ENCODE assay signal across 8 cellular contexts in the genomic region with DNA sequence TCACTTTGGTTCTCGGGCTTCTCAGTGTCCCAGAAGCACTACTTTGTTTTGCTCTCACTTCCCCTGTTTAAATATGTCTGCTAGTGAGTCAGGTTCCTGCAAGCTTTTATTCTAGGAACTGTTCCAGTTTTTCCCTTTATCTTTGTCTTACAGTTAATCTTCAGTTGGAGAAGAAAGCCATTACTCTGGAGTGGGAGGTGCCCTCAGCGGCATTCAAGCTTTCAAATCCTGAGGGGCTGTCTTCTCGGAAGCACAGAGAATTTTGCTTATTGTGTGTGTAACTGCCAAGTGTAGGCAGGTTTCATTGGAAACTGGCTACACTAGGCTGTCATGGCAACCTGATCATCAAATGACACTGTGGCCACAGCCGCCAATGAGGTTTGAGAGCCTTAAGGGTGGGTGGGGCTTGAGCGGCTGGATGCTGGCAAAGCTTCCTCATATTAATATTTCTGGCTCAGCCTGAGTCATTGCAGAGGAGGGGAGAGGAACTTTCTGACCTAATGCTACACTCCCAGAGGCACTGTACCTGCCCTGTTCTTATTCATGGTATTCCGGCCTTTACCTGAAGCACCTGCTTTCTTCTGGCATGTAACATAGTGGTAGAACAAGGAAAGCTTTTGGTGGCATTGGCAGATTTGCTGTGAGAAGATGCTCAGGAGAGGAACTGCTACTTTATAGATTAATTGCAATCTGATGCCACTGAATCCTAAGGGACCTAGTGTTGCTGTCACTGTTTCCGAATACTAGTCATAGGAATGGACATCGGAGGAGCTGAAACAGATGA. TPM values are rescaled to one million over a fixed set of nuclear protein-coding genes. Genes with fewer than 3 reads are reported as not detected.
DNase-seq lines count a peak whose midpoint lies in the region; ATAC-seq and TF ChIP-seq lines count a peak whose summit lies in the region.

No MANE protein-coding gene starts in this region.

- peaks cover 9 to 40% (median 25%) of the 10 kb centered on the region in 4 donors for H3K4me1 ChIP-seq in liver (ENCODE audit: control insufficient read depth in 4 of 4, insufficient read depth in 4 of 4, low read length in 3 of 4)

- peak overlapping the region; percentile 98 for H3K27ac Mint-ChIP-seq in activated CD4-positive, alpha-beta T cell treated with anti-CD3 and anti-CD28 coated beads, Interleukin-2, amount 10 ng/mL, durations not matched to agents 24 days and 14 days
- peak overlapping the region; percentile 96 for H3K27ac Mint-ChIP-seq in dendritic cell treated with granulocyte-macrophage colony-stimulating factor and Interleukin-4, amounts not matched to agents 40 ng/mL and 50 ng/mL, for 4 days

- H3K9me3 ChIP-seq in liver (ENCODE audit: control insufficient read depth in 4 of 4, low read length in 3 of 4): no peaks in the 10 kb centered on the region

- WGBS in liver: 66% methylated on average over 8 of the region's 8 CpGs

- H3K4me3 ChIP-seq in AG04449 (ENCODE audit: low read depth, low read length) (peak overlapping the region; percentile 32), liver (ENCODE audit: low read depth in 1 of 3, low read length in 3 of 3) (no peak overlapping the region)

- ATAC-seq in GM19023 (IDR thresholded peaks at IDR 0.05; ENCODE audit: unreplicated experiment) (peak; percentile 94), HG03196 (IDR thresholded peaks at IDR 0.05; ENCODE audit: unreplicated experiment) (peak; percentile 78)

- H3K27me3 Mint-ChIP-seq in activated CD4-positive, alpha-beta T cell treated with anti-CD3 and anti-CD28 coated beads, Interleukin-2, amount 10 ng/mL, durations not matched to agents 24 days and 14 days: no peaks in the 10 kb centered on the region
- no peaks in the 10 kb centered on the region for H3K27me3 Mint-ChIP-seq in dendritic cell treated with granulocyte-macrophage colony-stimulating factor and Interleukin-4, amounts not matched to agents 40 ng/mL and 50 ng/mL, for 4 days

- no peaks in the 10 kb centered on the region for H3K36me3 ChIP-seq in liver (ENCODE audit: control insufficient read depth in 4 of 4, insufficient read depth in 3 of 4, low read depth in 1 of 4, low read length in 3 of 4)

- H3K9ac ChIP-seq in liver (ENCODE audit: low read depth in 1 of 2, low read length in 2 of 2): peak overlapping the region in 1 of 2 donors; percentile 26

- H3K4me3 Mint-ChIP-seq in activated CD4-positive, alpha-beta T cell treated with anti-CD3 and anti-CD28 coated beads, Interleukin-2, amount 10 ng/mL, durations not matched to agents 24 days and 14 days: peak overlapping the region; percentile 85
- peak overlapping the region; percentile 64 for H3K4me3 Mint-ChIP-seq in dendritic cell treated with granulocyte-macrophage colony-stimulating factor and Interleukin-4, amounts not matched to agents 40 ng/mL and 50 ng/mL, for 4 days

- H3K27ac ChIP-seq in liver (ENCODE audit: low read depth in 1 of 2, low read length in 2 of 2): peak overlapping the region; percentile 57 to 63

- DNase-seq in AG04449 (ENCODE audit: low read depth, low spot score) (peak; percentile 80), NCI-H510A (lab: John Stamatoyannopoulos, UW) (peak; percentile 89)
- DNase-seq in activated CD4-positive, alpha-beta T cell treated with anti-CD3 and anti-CD28 coated beads, Interleukin-2, amount 10 ng/mL, durations not matched to agents 24 days and 14 days: peak; percentile 95
- DNase-seq in stimulated activated CD4-positive, alpha-beta T cell treated with anti-CD3 and anti-CD28 coated beads, Interleukin-2, amount 100 ng/mL, for 4 hours (ENCODE audit: low read depth): peak; percentile 72

- CTCF ChIA-PET in AG04449 (lab: Yijun Ruan, JAX): interaction anchor here (0.8 to 15.3 kb wide), 9 partner anchors 9 to 152 kb away, joined by 3 to 131 read pairs (median 4); no protein-coding TSS in a partner anchor

- POLR2A ChIA-PET in AG04449 (lab: Yijun Ruan, JAX): no interaction called here

- H3K27me3 ChIP-seq in liver (ENCODE audit: control insufficient read depth in 4 of 4, insufficient read depth in 4 of 4, low read length in 3 of 4): no peaks in the 10 kb centered on the region

- H3K4me1 Mint-ChIP-seq in activated CD4-positive, alpha-beta T cell treated with anti-CD3 and anti-CD28 coated beads, Interleukin-2, amount 10 ng/mL, durations not matched to agents 24 days and 14 days: peaks cover 55% of the 10 kb centered on the region
- H3K4me1 Mint-ChIP-seq in dendritic cell treated with granulocyte-macrophage colony-stimulating factor and Interleukin-4, amounts not matched to agents 40 ng/mL and 50 ng/mL, for 4 days (ENCODE audit: low read depth): peaks cover 86% of the 10 kb centered on the region

- TF ChIP-seq RAD21 in liver (IDR thresholded peaks at IDR 0.05): no peak

- TF ChIP-seq CTCF in AG04449 (IDR thresholded peaks at IDR 0.05; ENCODE audit: insufficient read depth, low read length, missing control alignments) (no peak), liver (IDR thresholded peaks at IDR 0.05; ENCODE audit: low read depth, low read length, missing input control) (no peak)

- no peaks in the 10 kb centered on the region for H3K9me3 Mint-ChIP-seq in activated CD4-positive, alpha-beta T cell treated with anti-CD3 and anti-CD28 coated beads, Interleukin-2, amount 10 ng/mL, durations not matched to agents 24 days and 14 days
- no peaks in the 10 kb centered on the region for H3K9me3 Mint-ChIP-seq in dendritic cell treated with granulocyte-macrophage colony-stimulating factor and Interleukin-4, amounts not matched to agents 40 ng/mL and 50 ng/mL, for 4 days

- H3K36me3 Mint-ChIP-seq in activated CD4-positive, alpha-beta T cell treated with anti-CD3 and anti-CD28 coated beads, Interleukin-2, amount 10 ng/mL, durations not matched to agents 24 days and 14 days (ENCODE audit: low read depth): peaks cover 3% of the 10 kb centered on the region
- peaks cover 27% of the 10 kb centered on the region for H3K36me3 Mint-ChIP-seq in dendritic cell treated with granulocyte-macrophage colony-stimulating factor and Interleukin-4, amounts not matched to agents 40 ng/mL and 50 ng/mL, for 4 days (ENCODE audit: low read depth)

- intact Hi-C loops in activated CD4-positive, alpha-beta T cell treated with anti-CD3 and anti-CD28 coated beads, Interleukin-2, amount 10 ng/mL, durations not matched to agents 24 days and 14 days (cut with micrococcal nuclease): loop anchor here (1.0 kb wide), 3 partner anchors 22 to 34 kb away; a partner anchor contains a TSS
- intact Hi-C loops in dendritic cell treated with granulocyte-macrophage colony-stimulating factor and Interleukin-4, amounts not matched to agents 40 ng/mL and 50 ng/mL, for 4 days (cut with micrococcal nuclease): loop anchor here (5.0 kb wide), 1 partner anchor 42 kb away; no protein-coding TSS in a partner anchor

TF ChIP-seq in liver, 16 proteins besides CTCF, POLR2A, EP300 and RAD21 (continues in another document):
- TF ChIP-seq, protein P1, sequence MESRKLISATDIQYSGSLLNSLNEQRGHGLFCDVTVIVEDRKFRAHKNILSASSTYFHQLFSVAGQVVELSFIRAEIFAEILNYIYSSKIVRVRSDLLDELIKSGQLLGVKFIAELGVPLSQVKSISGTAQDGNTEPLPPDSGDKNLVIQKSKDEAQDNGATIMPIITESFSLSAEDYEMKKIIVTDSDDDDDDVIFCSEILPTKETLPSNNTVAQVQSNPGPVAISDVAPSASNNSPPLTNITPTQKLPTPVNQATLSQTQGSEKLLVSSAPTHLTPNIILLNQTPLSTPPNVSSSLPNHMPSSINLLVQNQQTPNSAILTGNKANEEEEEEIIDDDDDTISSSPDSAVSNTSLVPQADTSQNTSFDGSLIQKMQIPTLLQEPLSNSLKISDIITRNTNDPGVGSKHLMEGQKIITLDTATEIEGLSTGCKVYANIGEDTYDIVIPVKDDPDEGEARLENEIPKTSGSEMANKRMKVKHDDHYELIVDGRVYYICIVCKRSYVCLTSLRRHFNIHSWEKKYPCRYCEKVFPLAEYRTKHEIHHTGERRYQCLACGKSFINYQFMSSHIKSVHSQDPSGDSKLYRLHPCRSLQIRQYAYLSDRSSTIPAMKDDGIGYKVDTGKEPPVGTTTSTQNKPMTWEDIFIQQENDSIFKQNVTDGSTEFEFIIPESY (IDR thresholded peaks at IDR 0.05): no peak
- TF ChIP-seq FOXA1 (IDR thresholded peaks at IDR 0.05) (no peak), RXRA (IDR thresholded peaks at IDR 0.05) (no peak), JUND (IDR thresholded peaks at IDR 0.05) (peak; percentile 35 to 44)

RNA-seq across cellular contexts. Expression of a gene that starts 26.3 kb away (rescaled TPM):
- 12.2 and 14.0 TPM in 2 replicates for total RNA-seq in activated CD4-positive, alpha-beta T cell treated with anti-CD3 and anti-CD28 coated beads, Interleukin-2, amount 10 ng/mL, durations not matched to agents 24 days and 14 days
- 10 to 100 TPM; 21.7 to 74.6 TPM for total RNA-seq in liver
- polyA plus RNA-seq in liver: 10 to 100 TPM; 35.4 to 43.2 TPM

RNA-seq across cellular contexts. Expression of a gene that starts 27.2 kb away (rescaled TPM):
- total RNA-seq in activated CD4-positive, alpha-beta T cell treated with anti-CD3 and anti-CD28 coated beads, Interleukin-2, amount 10 ng/mL, durations not matched to agents 24 days and 14 days: 9.6 and 11.1 TPM in 2 replicates
- total RNA-seq in liver: 1 to 10 TPM; 4.6 to 6.5 TPM
- polyA plus RNA-seq in liver: 1 to 10 TPM; 2.5 to 4.8 TPM

RNA-seq across cellular contexts. Expression of a gene that starts 33.2 kb away (rescaled TPM):
- total RNA-seq in activated CD4-positive, alpha-beta T cell treated with anti-CD3 and anti-CD28 coated beads, Interleukin-2, amount 10 ng/mL, durations not matched to agents 24 days and 14 days: 84.6 and 89.8 TPM in 2 replicates
- total RNA-seq in liver: 10 to 100 TPM; 22.8 to 34.7 TPM
- polyA plus RNA-seq in liver: 10 to 100 TPM; 28.2 to 41.1 TPM

RNA-seq across cellular contexts. Expression of a gene that starts 54.9 kb away (rescaled TPM):
- total RNA-seq in activated CD4-positive, alpha-beta T cell treated with anti-CD3 and anti-CD28 coated beads, Interleukin-2, amount 10 ng/mL, durations not matched to agents 24 days and 14 days: not detected in 2 replicates
- total RNA-seq in liver: 1 to 10 TPM; 7.0 to 10.0 TPM
- 10 to 100 TPM; 10.8 to 64.5 TPM for polyA plus RNA-seq in liver
